Comparison of ENCODE assay signal across 13 cellular contexts in genomic region chr7:3461923-3462322, GRCh38.
DNase-seq lines count a peak whose midpoint lies in the region; ATAC-seq and TF ChIP-seq lines count a peak whose summit lies in the region.
"Had no signal": no experiment of that assay in that cellular context is flagged by ENCODE, and none has a peak within 500 bp of the region (broad histone marks: within the 10 kb centered on the region; RNA-seq: fewer than 3 reads in every experiment).

No MANE protein-coding gene starts in this region.

- no peaks in the 10 kb centered on the region for H3K36me3 Mint-ChIP-seq in CD4-positive, alpha-beta memory T cell
- H3K36me3 Mint-ChIP-seq in activated naive CD4-positive, alpha-beta T cell treated with anti-CD3 and anti-CD28 coated beads, Interleukin-2, amount 10 ng/mL, durations not matched to agents 7 days and 5 days, result no peaks in the 10 kb centered on the region

- H3K4me3 ChIP-seq in CD4-positive, alpha-beta memory T cell (ENCODE audit: low read length in 2 of 2), result peak overlapping the region; percentile 13 to 17
- no peak overlapping the region for H3K4me3 ChIP-seq in esophagus muscularis mucosa
- H3K4me3 ChIP-seq: A549, body of pancreas had no signal

- H3K27me3 ChIP-seq in CD4-positive, alpha-beta memory T cell (ENCODE audit: insufficient read depth, low read length), result no peaks in the 10 kb centered on the region
- H3K27me3 ChIP-seq in esophagus muscularis mucosa, result no peaks in the 10 kb centered on the region
- H3K27me3 ChIP-seq: body of pancreas had no signal

- no peak for TF ChIP-seq CTCF in esophagus muscularis mucosa (IDR thresholded peaks at IDR 0.05)

- peak overlapping the region; percentile 46 to 78 (median 71) for H3K4me3 Mint-ChIP-seq in CD4-positive, alpha-beta memory T cell
- peak overlapping the region; percentile 14 for H3K4me3 Mint-ChIP-seq in activated naive CD4-positive, alpha-beta T cell treated with anti-CD3 and anti-CD28 coated beads, Interleukin-2, amount 10 ng/mL, durations not matched to agents 7 days and 5 days

- peak overlapping the region; percentile 50 to 92 (median 79) for H3K27ac Mint-ChIP-seq in CD4-positive, alpha-beta memory T cell
- H3K27ac Mint-ChIP-seq in activated naive CD4-positive, alpha-beta T cell treated with anti-CD3 and anti-CD28 coated beads, Interleukin-2, amount 10 ng/mL, durations not matched to agents 7 days and 5 days, result peak overlapping the region; percentile 39

- H3K27ac ChIP-seq in CD4-positive, alpha-beta memory T cell (ENCODE audit: low read depth, low read length), result no peak overlapping the region
- H3K27ac ChIP-seq in esophagus muscularis mucosa (replicated peaks in 1 of 4), result no peak overlapping the region
- H3K27ac ChIP-seq: A549, body of pancreas had no signal

- no peak for TF ChIP-seq EP300 in esophagus muscularis mucosa (IDR thresholded peaks at IDR 0.05)

- no peaks in the 10 kb centered on the region for H3K27me3 Mint-ChIP-seq in CD4-positive, alpha-beta memory T cell
- H3K27me3 Mint-ChIP-seq in activated naive CD4-positive, alpha-beta T cell treated with anti-CD3 and anti-CD28 coated beads, Interleukin-2, amount 10 ng/mL, durations not matched to agents 7 days and 5 days, result no peaks in the 10 kb centered on the region

- TF ChIP-seq POLR2A in esophagus muscularis mucosa (IDR thresholded peaks at IDR 0.05; ENCODE audit: low read depth), result no peak

- peak; percentile 75 to 82 (median 78) for DNase-seq in CD4-positive, alpha-beta memory T cell
- peak; percentile 51 to 59 for DNase-seq in activated CD4-positive, alpha-beta T cell treated with anti-CD3 and anti-CD28 coated beads, Interleukin-2, amount 50 U/mL, for 48 hours
- peak; percentile 85 for DNase-seq in activated naive CD4-positive, alpha-beta T cell treated with anti-CD3 and anti-CD28 coated beads, Interleukin-2, amount 10 ng/mL, durations not matched to agents 7 days and 5 days
- peak; percentile 50 for DNase-seq in stimulated activated CD4-positive, alpha-beta T cell treated with anti-CD3 and anti-CD28 coated beads, Interleukin-4, amount 100 ng/mL, for 1 hour
- DNase-seq in esophagus muscularis mucosa (ENCODE audit: extremely low spot score), result no peak
- no peak for DNase-seq in C1 segment of cervical spinal cord (lab: John Stamatoyannopoulos, UW)
- DNase-seq: body of pancreas, IMR-90, NCI-H2227 treated with DMSO at 0.1 percent for 48 hours, SHP77 treated with DMSO at 0.1 percent for 48 hours had no signal

- H3K4me1 Mint-ChIP-seq in CD4-positive, alpha-beta memory T cell, result peaks cover 23 to 30% (median 28%) of the 10 kb centered on the region in 4 donors
- peaks cover 40% of the 10 kb centered on the region for H3K4me1 Mint-ChIP-seq in activated naive CD4-positive, alpha-beta T cell treated with anti-CD3 and anti-CD28 coated beads, Interleukin-2, amount 10 ng/mL, durations not matched to agents 7 days and 5 days

- WGBS in esophagus muscularis mucosa, result 92% methylated on average over 8 of the region's 8 CpGs

- CTCF ChIA-PET in CD4-positive, alpha-beta memory T cell (lab: Charles Lee; ENCODE audit: partially characterized antibody), result interaction anchor here (0.9 to 1.4 kb wide), 2 partner anchors 159 to 1512 kb away, joined by 3 to 4 read pairs; no protein-coding TSS in a partner anchor
- CTCF ChIA-PET in activated naive CD4-positive, alpha-beta T cell treated with anti-CD3 and anti-CD28 coated beads, Interleukin-2, amount 10 ng/mL, durations not matched to agents 7 days and 5 days (lab: Charles Lee), result interaction anchor here (0.6 to 1.1 kb wide), 3 partner anchors 33 to 574 kb away, joined by 3 read pairs; no protein-coding TSS in a partner anchor

- no peaks in the 10 kb centered on the region for H3K36me3 ChIP-seq in CD4-positive, alpha-beta memory T cell (ENCODE audit: insufficient read depth, low read length)
- H3K36me3 ChIP-seq in esophagus muscularis mucosa, result no peaks in the 10 kb centered on the region

- no peak for ATAC-seq in HG03095 (IDR thresholded peaks at IDR 0.05; ENCODE audit: unreplicated experiment)
- no peak for ATAC-seq in GM19035 (IDR thresholded peaks at IDR 0.05; ENCODE audit: unreplicated experiment)
- ATAC-seq: A549, body of pancreas had no signal

- no peaks in the 10 kb centered on the region for H3K9me3 ChIP-seq in CD4-positive, alpha-beta memory T cell (ENCODE audit: control insufficient read depth in 1 of 2, low read length in 2 of 2)
- H3K9me3 ChIP-seq in esophagus muscularis mucosa, result no peaks in the 10 kb centered on the region
- H3K9me3 ChIP-seq: A549, body of pancreas had no signal

- intact Hi-C loops in CD4-positive, alpha-beta memory T cell (cut with micrococcal nuclease), result loop anchor here (5.0 kb wide), 1 partner anchor 160 kb away; the partner anchor contains the start of gene SDK1
- intact Hi-C loops in esophagus muscularis mucosa (cut with DNase I), result no loop called here

- POLR2A ChIA-PET in CD4-positive, alpha-beta memory T cell (lab: Charles Lee; ENCODE audit: partially characterized antibody), result no interaction called here

- H3K4me1 ChIP-seq in CD4-positive, alpha-beta memory T cell (ENCODE audit: insufficient read depth, low read length), result peaks cover 24% of the 10 kb centered on the region
- H3K4me1 ChIP-seq in esophagus muscularis mucosa, result peaks cover 0 to 8% (median 2%) of the 10 kb centered on the region in 4 donors
- H3K4me1 ChIP-seq: A549 had no signal

- peaks cover 0 to 4% (median 0%) of the 10 kb centered on the region in 8 donors for H3K9me3 Mint-ChIP-seq in CD4-positive, alpha-beta memory T cell
- peaks cover 1% of the 10 kb centered on the region for H3K9me3 Mint-ChIP-seq in activated naive CD4-positive, alpha-beta T cell treated with anti-CD3 and anti-CD28 coated beads, Interleukin-2, amount 10 ng/mL, durations not matched to agents 7 days and 5 days

Comparison
In these comparisons a context has a peak if more than half of its experiments do, and no peak if none do; other contexts are left out.
1. DNase-seq: peak in CD4-positive, alpha-beta memory T cell (5 of 5), activated CD4-positive, alpha-beta T cell treated with anti-CD3 and anti-CD28 coated beads, Interleukin-2, amount 50 U/mL, for 48 hours (2 of 2), activated naive CD4-positive, alpha-beta T cell treated with anti-CD3 and anti-CD28 coated beads, Interleukin-2, amount 10 ng/mL, durations not matched to agents 7 days and 5 days (single experiment) and stimulated activated CD4-positive, alpha-beta T cell treated with anti-CD3 and anti-CD28 coated beads, Interleukin-4, amount 100 ng/mL, for 1 hour (single experiment); none in esophagus muscularis mucosa (single experiment) and C1 segment of cervical spinal cord (0 of 14).
2. H3K4me3 ChIP-seq: peak in CD4-positive, alpha-beta memory T cell (2 of 2); none in esophagus muscularis mucosa (0 of 4).